In genomic region chr21:39658066-39658465, GRCh38 we compare ENCODE assay signal across 24 cellular contexts. TPM values are rescaled to one million over a fixed set of nuclear protein-coding genes. Genes with fewer than 3 reads are reported as not detected.
"Had no signal": no experiment of that assay in that cellular context is flagged by ENCODE, and none has a peak within 500 bp of the region (broad histone marks: within the 10 kb centered on the region; RNA-seq: fewer than 3 reads in every experiment).

No MANE protein-coding gene starts in this region.

- ATAC-seq: activated CD8-positive, alpha-beta memory T cell treated with anti-CD3 and anti-CD28 coated beads, Interleukin-2, amount 10 ng/mL, durations not matched to agents 7 days and 5 days; activated T-helper 17 cell treated with anti-CD3 and anti-CD28 coated beads, Interleukin-2, amount 50 U/mL, for 72 hours; gastrocnemius medialis; heart right ventricle; right cardiac atrium had no signal

- H3K4me1 ChIP-seq: gastrocnemius medialis had no signal

- DNase-seq: activated CD4-positive, alpha-beta memory T cell treated with anti-CD3 and anti-CD28 coated beads for 36 hours; activated CD4-positive, alpha-beta T cell treated with anti-CD3 and anti-CD28 coated beads for 4 hours; activated CD8-positive, alpha-beta memory T cell treated with anti-CD3 and anti-CD28 coated beads, Interleukin-2, amount 10 ng/mL, durations not matched to agents 7 days and 5 days; activated naive CD4-positive, alpha-beta T cell treated with Interleukin-2 at 50 U/mL for 16 hours; activated naive CD8-positive, alpha-beta T cell treated with anti-CD3 and anti-CD28 coated beads, Interleukin-2, amount 10 ng/mL, durations not matched to agents 7 days and 5 days; activated T-cell treated with anti-CD3 and anti-CD28 coated beads, Interleukin-2, amount 50 U/mL, for 1 hour; central memory CD4-positive, alpha-beta T cell; gastrocnemius medialis; heart right ventricle; immature natural killer cell; kidney glomerular epithelial cell; nephron progenitor cell; occipital lobe; right cardiac atrium; small intestine; stimulated activated CD4-positive, alpha-beta T cell treated with anti-CD3 and anti-CD28 coated beads, Interleukin-15, amount 100 ng/mL, for 24 hours; stimulated activated CD4-positive, alpha-beta T cell treated with anti-CD3 and anti-CD28 coated beads, Interleukin-2, amount 100 ng/mL, for 48 hours had no signal

- H3K36me3 ChIP-seq: gastrocnemius medialis, heart right ventricle, tibial nerve had no signal

- H3K9me3 ChIP-seq: gastrocnemius medialis had no signal

- H3K4me3 ChIP-seq: gastrocnemius medialis, heart right ventricle, tibial nerve had no signal

- H3K27me3 ChIP-seq: gastrocnemius medialis, heart right ventricle, tibial nerve had no signal

- H3K36me3 Mint-ChIP-seq: activated CD4-positive, alpha-beta memory T cell treated with anti-CD3 and anti-CD28 coated beads for 36 hours; activated CD8-positive, alpha-beta memory T cell treated with anti-CD3 and anti-CD28 coated beads, Interleukin-2, amount 10 ng/mL, durations not matched to agents 7 days and 5 days; activated naive CD8-positive, alpha-beta T cell treated with anti-CD3 and anti-CD28 coated beads, Interleukin-2, amount 10 ng/mL, durations not matched to agents 7 days and 5 days; immature natural killer cell; memory B cell had no signal

- H3K4me3 Mint-ChIP-seq: activated CD4-positive, alpha-beta memory T cell treated with anti-CD3 and anti-CD28 coated beads for 36 hours; activated CD8-positive, alpha-beta memory T cell treated with anti-CD3 and anti-CD28 coated beads, Interleukin-2, amount 10 ng/mL, durations not matched to agents 7 days and 5 days; activated naive CD8-positive, alpha-beta T cell treated with anti-CD3 and anti-CD28 coated beads, Interleukin-2, amount 10 ng/mL, durations not matched to agents 7 days and 5 days; activated T-helper 17 cell treated with anti-CD3 and anti-CD28 coated beads, Interleukin-2, amount 50 U/mL, for 72 hours; brain; immature natural killer cell; memory B cell; nephron progenitor cell; stimulated activated naive CD8-positive, alpha-beta T cell treated with anti-CD3 and anti-CD28 coated beads, Interleukin-15, Interleukin-2, amounts not matched to agents 100 ng/mL and 50 ng/mL, for 24 hours had no signal

- H3K27me3 Mint-ChIP-seq: activated CD4-positive, alpha-beta memory T cell treated with anti-CD3 and anti-CD28 coated beads for 36 hours; memory B cell had no signal

- H3K27ac Mint-ChIP-seq: activated CD4-positive, alpha-beta memory T cell treated with anti-CD3 and anti-CD28 coated beads for 36 hours; activated CD8-positive, alpha-beta memory T cell treated with anti-CD3 and anti-CD28 coated beads, Interleukin-2, amount 10 ng/mL, durations not matched to agents 7 days and 5 days; activated naive CD8-positive, alpha-beta T cell treated with anti-CD3 and anti-CD28 coated beads, Interleukin-2, amount 10 ng/mL, durations not matched to agents 7 days and 5 days; activated T-helper 17 cell treated with anti-CD3 and anti-CD28 coated beads, Interleukin-2, amount 50 U/mL, for 72 hours; immature natural killer cell; memory B cell; nephron progenitor cell; progenitor cell of endocrine pancreas; stimulated activated naive CD8-positive, alpha-beta T cell treated with anti-CD3 and anti-CD28 coated beads, Interleukin-15, Interleukin-2, amounts not matched to agents 100 ng/mL and 50 ng/mL, for 24 hours had no signal

- H3K27ac ChIP-seq: gastrocnemius medialis, heart right ventricle, tibial nerve had no signal

- H3K4me1 Mint-ChIP-seq: activated CD8-positive, alpha-beta memory T cell treated with anti-CD3 and anti-CD28 coated beads, Interleukin-2, amount 10 ng/mL, durations not matched to agents 7 days and 5 days; activated naive CD8-positive, alpha-beta T cell treated with anti-CD3 and anti-CD28 coated beads, Interleukin-2, amount 10 ng/mL, durations not matched to agents 7 days and 5 days; activated T-helper 17 cell treated with anti-CD3 and anti-CD28 coated beads, Interleukin-2, amount 50 U/mL, for 72 hours; immature natural killer cell; memory B cell had no signal

RNA-seq across cellular contexts. Expression of gene B3GALT5, which starts 45.3 kb away (rescaled TPM):
- total RNA-seq: activated CD4-positive, alpha-beta memory T cell treated with anti-CD3 and anti-CD28 coated beads for 36 hours; activated CD8-positive, alpha-beta memory T cell treated with anti-CD3 and anti-CD28 coated beads, Interleukin-2, amount 10 ng/mL, durations not matched to agents 7 days and 5 days; activated naive CD8-positive, alpha-beta T cell treated with anti-CD3 and anti-CD28 coated beads, Interleukin-2, amount 10 ng/mL, durations not matched to agents 7 days and 5 days; T-helper 2 cell treated with Interferon-gamma antibody and Interleukin-4, amounts not matched to agents 100 ng/mL and 5 ng/mL, for 36 hours; tibial nerve had no signal
- polyA plus RNA-seq: immature natural killer cell had no signal
